In the genomic region with DNA sequence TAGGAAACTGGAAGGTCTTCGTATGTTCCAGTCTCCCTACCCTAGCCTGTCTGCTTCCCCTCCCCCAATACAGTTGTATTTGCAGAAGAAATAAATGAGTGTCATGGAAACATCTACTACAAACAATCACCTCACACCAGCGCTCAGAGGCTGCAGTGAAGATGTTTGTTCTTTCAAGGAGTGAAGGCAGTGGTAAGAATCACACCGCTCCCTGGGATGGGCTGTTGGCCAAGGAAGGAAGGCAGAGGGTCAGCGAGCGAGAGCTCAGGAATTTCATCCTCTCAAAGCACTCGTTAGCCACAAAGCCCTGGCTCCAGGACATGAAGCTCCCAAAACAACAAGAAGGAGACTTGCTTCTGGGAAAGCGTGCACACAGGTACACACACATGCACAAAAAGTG, we compare ENCODE assay signal across 9 cellular contexts. TPM values are rescaled to one million over a fixed set of nuclear protein-coding genes. Genes with fewer than 3 reads are reported as not detected.
DNase-seq lines count a peak whose midpoint lies in the region; ATAC-seq, FAIRE-seq and TF ChIP-seq lines count a peak whose summit lies in the region.
"Had no signal": no experiment of that assay in that cellular context is flagged by ENCODE, and none has a peak within 500 bp of the region (broad histone marks: within the 10 kb centered on the region; RNA-seq: fewer than 3 reads in every experiment).

No MANE protein-coding gene starts in this region.

- peaks cover 16% of the 10 kb centered on the region for H3K4me1 ChIP-seq in ES-I3 (ENCODE audit: insufficient read depth, low read length)
- peaks cover 6 to 30% of the 10 kb centered on the region in 2 donors for H3K4me1 ChIP-seq in muscle layer of duodenum (ENCODE audit: control insufficient read depth in 1 of 2, insufficient read depth in 2 of 2, low read length in 2 of 2)

- no peak for ATAC-seq in activated naive CD8-positive, alpha-beta T cell treated with anti-CD3 and anti-CD28 coated beads, Interleukin-2, amount 10 ng/mL, durations not matched to agents 7 days and 5 days (ENCODE audit: low read depth)
- ATAC-seq in HG03342 (IDR thresholded peaks at IDR 0.05; ENCODE audit: unreplicated experiment): no peak
- ATAC-seq in GM19397 (IDR thresholded peaks at IDR 0.05; ENCODE audit: unreplicated experiment): no peak

- no peak for FAIRE-seq in HTR-8/SVneo (lab: Jason Lieb, UNC)

- peaks cover 8% of the 10 kb centered on the region for H3K27me3 ChIP-seq in muscle layer of duodenum (ENCODE audit: low read depth, low read length)

- POLR2A ChIA-PET in activated naive CD8-positive, alpha-beta T cell treated with anti-CD3 and anti-CD28 coated beads, Interleukin-2, amount 10 ng/mL, durations not matched to agents 7 days and 5 days (lab: Charles Lee): interaction anchor here (3.3 kb wide), 1 partner anchor 11 kb away, joined by 39 read pairs; no protein-coding TSS in a partner anchor

- peak overlapping the region; percentile 80 for H3K27ac ChIP-seq in muscle layer of duodenum (ENCODE audit: low read length)

- H3K4me3 Mint-ChIP-seq in activated naive CD8-positive, alpha-beta T cell treated with anti-CD3 and anti-CD28 coated beads, Interleukin-2, amount 10 ng/mL, durations not matched to agents 7 days and 5 days: peak overlapping the region; percentile 89

- peak overlapping the region; percentile 97; the same call in 1 of the 2 replicates for H3K9ac ChIP-seq in ES-I3 (ENCODE audit: low read depth, low read length)

- H3K9me3 Mint-ChIP-seq in activated naive CD8-positive, alpha-beta T cell treated with anti-CD3 and anti-CD28 coated beads, Interleukin-2, amount 10 ng/mL, durations not matched to agents 7 days and 5 days: no peaks in the 10 kb centered on the region

- H3K36me3 Mint-ChIP-seq in activated naive CD8-positive, alpha-beta T cell treated with anti-CD3 and anti-CD28 coated beads, Interleukin-2, amount 10 ng/mL, durations not matched to agents 7 days and 5 days: peaks cover 5% of the 10 kb centered on the region

- no peak overlapping the region for H3K4me3 ChIP-seq in AG10803 (ENCODE audit: low read length)
- H3K4me3 ChIP-seq in muscle layer of duodenum (ENCODE audit: low read depth in 1 of 2, low read length in 2 of 2): peak overlapping the region in 1 of 2 donors; percentile 79

- no peak for TF ChIP-seq CTCF in AG10803 (conservative IDR thresholded peaks at IDR 0.05; ENCODE audit: low read length)

- peak; percentile 11 for DNase-seq in AG10803 (ENCODE audit: low read depth)
- DNase-seq in activated naive CD8-positive, alpha-beta T cell treated with anti-CD3 and anti-CD28 coated beads, Interleukin-2, amount 10 ng/mL, durations not matched to agents 7 days and 5 days: no peak
- DNase-seq in stimulated activated CD8-positive, alpha-beta memory T cell treated with anti-CD3 and anti-CD28 coated beads, Interleukin-4, amount 100 ng/mL, for 48 hours: no peak
- DNase-seq in HTR-8/SVneo (ENCODE audit: insufficient read length, low spot score): no peak
- DNase-seq: midbrain had no signal

- peak overlapping the region; percentile 83 for H3K27ac Mint-ChIP-seq in activated naive CD8-positive, alpha-beta T cell treated with anti-CD3 and anti-CD28 coated beads, Interleukin-2, amount 10 ng/mL, durations not matched to agents 7 days and 5 days

- H3K36me3 ChIP-seq in ES-I3 (ENCODE audit: insufficient read depth, low read length): no peaks in the 10 kb centered on the region
- H3K36me3 ChIP-seq in muscle layer of duodenum (ENCODE audit: control insufficient read depth in 1 of 2, insufficient read depth in 2 of 2, low read length in 2 of 2): no peaks in the 10 kb centered on the region

- H3K27me3 Mint-ChIP-seq in activated naive CD8-positive, alpha-beta T cell treated with anti-CD3 and anti-CD28 coated beads, Interleukin-2, amount 10 ng/mL, durations not matched to agents 7 days and 5 days: peaks cover 20% of the 10 kb centered on the region

- no peaks in the 10 kb centered on the region for H3K9me3 ChIP-seq in ES-I3 (ENCODE audit: control insufficient read depth, insufficient read depth, low read length)
- H3K9me3 ChIP-seq in muscle layer of duodenum (ENCODE audit: control insufficient read depth in 1 of 2, low read length in 2 of 2): no peaks in the 10 kb centered on the region

- peaks cover 36% of the 10 kb centered on the region for H3K4me1 Mint-ChIP-seq in activated naive CD8-positive, alpha-beta T cell treated with anti-CD3 and anti-CD28 coated beads, Interleukin-2, amount 10 ng/mL, durations not matched to agents 7 days and 5 days

RNA-seq across cellular contexts. Expression of a gene that starts 1.2 kb away (rescaled TPM):
- 10 to 100 TPM; 91.8 to 99.7 TPM for total RNA-seq in activated naive CD8-positive, alpha-beta T cell treated with anti-CD3 and anti-CD28 coated beads, Interleukin-2, amount 10 ng/mL, durations not matched to agents 7 days and 5 days
